ENCODE assay signal across 9 cellular contexts in the genomic region with DNA sequence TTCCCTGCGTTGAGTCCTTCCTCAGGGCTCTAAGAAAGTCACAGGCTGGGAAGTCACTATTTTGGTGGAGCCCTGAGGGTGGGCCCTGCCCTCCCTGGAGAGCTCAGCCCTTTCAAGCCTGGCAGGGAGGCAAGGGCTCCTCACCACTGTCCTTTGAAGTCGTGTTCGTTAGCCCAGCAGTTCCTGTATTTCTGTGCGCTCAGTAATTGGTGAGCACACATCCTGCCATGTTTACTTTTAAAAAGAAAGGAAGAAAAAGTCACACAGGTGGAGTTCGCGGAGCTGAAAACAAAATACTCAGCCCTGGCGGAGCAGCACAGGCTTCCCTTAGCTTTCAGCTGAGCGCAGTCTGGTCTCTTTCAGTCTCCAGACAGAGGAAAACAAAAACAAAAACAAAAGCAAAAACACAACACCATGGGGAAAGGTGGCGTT. TPM values are rescaled to one million over a fixed set of nuclear protein-coding genes. Genes with fewer than 3 reads are reported as not detected.
DNase-seq lines count a peak whose midpoint lies in the region; ATAC-seq and TF ChIP-seq lines count a peak whose summit lies in the region.
"Had no signal": no experiment of that assay in that cellular context is flagged by ENCODE, and none has a peak within 500 bp of the region (broad histone marks: within the 10 kb centered on the region; RNA-seq: fewer than 3 reads in every experiment).

No MANE protein-coding gene starts in this region.

- no peak overlapping the region for H3K9ac ChIP-seq in smooth muscle cell (ENCODE audit: low read depth)
- no peak overlapping the region for H3K9ac ChIP-seq in Karpas-422 (ENCODE audit: low read length)

- no peaks in the 10 kb centered on the region for H3K9me2 ChIP-seq in Karpas-422 (replicated peaks; ENCODE audit: insufficient read depth, low read length)

- H3K9me3 ChIP-seq in neutrophil (no peaks in the 10 kb centered on the region), smooth muscle cell (replicated peaks; ENCODE audit: low read depth) (no peaks in the 10 kb centered on the region), Karpas-422 (ENCODE audit: low read length) (no peaks in the 10 kb centered on the region)

- H2AFZ ChIP-seq in smooth muscle cell (ENCODE audit: low read depth) = no peak overlapping the region
- no peak overlapping the region for H2AFZ ChIP-seq in Karpas-422 (ENCODE audit: low read length)
- H2AFZ ChIP-seq: PC-9 had no signal

- H3K4me2 ChIP-seq in smooth muscle cell = no peak overlapping the region
- no peak overlapping the region for H3K4me2 ChIP-seq in Karpas-422 (ENCODE audit: low read depth, low read length, poor library complexity, severe bottlenecking)
- H3K4me2 ChIP-seq: PC-9 had no signal

- CTCF ChIA-PET in activated naive CD4-positive, alpha-beta T cell treated with anti-CD3 and anti-CD28 coated beads, Interleukin-2, amount 10 ng/mL, durations not matched to agents 7 days and 5 days (lab: Charles Lee) = interaction anchor here (1.0 to 2.8 kb wide), 12 partner anchors 11 to 123 kb away, joined by 3 to 20 read pairs (median 5); no protein-coding TSS in a partner anchor

- peak overlapping the region; percentile 100 for H3K27ac Mint-ChIP-seq in activated naive CD4-positive, alpha-beta T cell treated with anti-CD3 and anti-CD28 coated beads, Interleukin-2, amount 10 ng/mL, durations not matched to agents 7 days and 5 days

- H3K27me3 ChIP-seq in neutrophil (no peaks in the 10 kb centered on the region), smooth muscle cell (ENCODE audit: low read depth) (no peaks in the 10 kb centered on the region), Karpas-422 (ENCODE audit: low read length) (no peaks in the 10 kb centered on the region)

- WGBS in smooth muscle cell (ENCODE audit: low lambda C conversion rate) = 58% methylated on average over 9 of the region's 9 CpGs

- no peaks in the 10 kb centered on the region for H3K36me3 ChIP-seq in neutrophil
- H3K36me3 ChIP-seq in smooth muscle cell (ENCODE audit: low read depth) = no peaks in the 10 kb centered on the region
- no peaks in the 10 kb centered on the region for H3K36me3 ChIP-seq in Karpas-422 (ENCODE audit: insufficient read depth, low read length)

- H3K79me2 ChIP-seq in smooth muscle cell (ENCODE audit: low read depth) (no peaks in the 10 kb centered on the region), Karpas-422 (ENCODE audit: low read length) (no peaks in the 10 kb centered on the region)

- H3K9me3 Mint-ChIP-seq in activated naive CD4-positive, alpha-beta T cell treated with anti-CD3 and anti-CD28 coated beads, Interleukin-2, amount 10 ng/mL, durations not matched to agents 7 days and 5 days = peaks cover 3% of the 10 kb centered on the region

- ATAC-seq in GM19035 (IDR thresholded peaks at IDR 0.05; ENCODE audit: unreplicated experiment) (peak; percentile 44), HG03521 (IDR thresholded peaks at IDR 0.05; ENCODE audit: unreplicated experiment) (no peak), HG02884 (IDR thresholded peaks at IDR 0.05; ENCODE audit: unreplicated experiment) (no peak)

- peak overlapping the region; percentile 68 for H3K27ac ChIP-seq in neutrophil
- H3K27ac ChIP-seq in smooth muscle cell (ENCODE audit: low read depth) = no peak overlapping the region
- no peak overlapping the region for H3K27ac ChIP-seq in Karpas-422 (ENCODE audit: low read length)
- H3K27ac ChIP-seq: PC-9 had no signal

- H3F3A ChIP-seq in smooth muscle cell (ENCODE audit: low read depth) = no peaks in the 10 kb centered on the region

- H3K4me3 Mint-ChIP-seq in activated naive CD4-positive, alpha-beta T cell treated with anti-CD3 and anti-CD28 coated beads, Interleukin-2, amount 10 ng/mL, durations not matched to agents 7 days and 5 days = peak overlapping the region; percentile 77

- DNase-seq in T follicular helper cell (ENCODE audit: low read depth) (peak; percentile 44), smooth muscle cell (lab: John Stamatoyannopoulos, UW; ENCODE audit: unreplicated experiment) (no peak), Karpas-422 (no peak)
- peak; percentile 78 for DNase-seq in activated naive CD4-positive, alpha-beta T cell treated with anti-CD3 and anti-CD28 coated beads, Interleukin-2, amount 10 ng/mL, durations not matched to agents 7 days and 5 days
- DNase-seq: PC-9 had no signal

- H4K20me1 ChIP-seq in smooth muscle cell (ENCODE audit: low read depth) (no peaks in the 10 kb centered on the region), Karpas-422 (ENCODE audit: insufficient read depth, low read depth, low read length) (no peaks in the 10 kb centered on the region)

- no peak for TF ChIP-seq CTCF in neutrophil (IDR thresholded peaks at IDR 0.05)
- TF ChIP-seq CTCF in smooth muscle cell (IDR thresholded peaks at IDR 0.05; ENCODE audit: borderline replicate concordance, insufficient read depth, poor library complexity, severe bottlenecking) = no peak

- H3K4me3 ChIP-seq in neutrophil (ENCODE audit: low read depth in 1 of 2, low read length in 1 of 2) = peak overlapping the region; percentile 37 to 51
- no peak overlapping the region for H3K4me3 ChIP-seq in smooth muscle cell
- H3K4me3 ChIP-seq in Karpas-422 (ENCODE audit: low read length) = no peak overlapping the region
- H3K4me3 ChIP-seq: PC-9 had no signal

- H3K36me3 Mint-ChIP-seq in activated naive CD4-positive, alpha-beta T cell treated with anti-CD3 and anti-CD28 coated beads, Interleukin-2, amount 10 ng/mL, durations not matched to agents 7 days and 5 days = peaks cover 38% of the 10 kb centered on the region

- H3K27me3 Mint-ChIP-seq in activated naive CD4-positive, alpha-beta T cell treated with anti-CD3 and anti-CD28 coated beads, Interleukin-2, amount 10 ng/mL, durations not matched to agents 7 days and 5 days = no peaks in the 10 kb centered on the region

- H3K4me1 ChIP-seq in neutrophil (ENCODE audit: control insufficient read depth in 1 of 2, insufficient read depth in 1 of 2, low read depth in 1 of 2, low read length in 1 of 2) (peaks cover 24 to 29% of the 10 kb centered on the region in 2 experiments), smooth muscle cell (ENCODE audit: low read depth) (peaks cover 6% of the 10 kb centered on the region), Karpas-422 (ENCODE audit: low read length) (no peaks in the 10 kb centered on the region)

- peaks cover 81% of the 10 kb centered on the region for H3K4me1 Mint-ChIP-seq in activated naive CD4-positive, alpha-beta T cell treated with anti-CD3 and anti-CD28 coated beads, Interleukin-2, amount 10 ng/mL, durations not matched to agents 7 days and 5 days

RNA-seq across cellular contexts. Expression of a gene that starts 37.1 kb away (rescaled TPM):
- total RNA-seq in smooth muscle cell = 0.09 and 0.27 TPM in 2 replicates
- polyA plus RNA-seq in smooth muscle cell = 0.38 and 0.56 TPM in 2 replicates
- total RNA-seq in Karpas-422 (2014; rRNA removed; shearing (Covaris generic); ENCODE audit: low replicate concordance) = not detected in 2 replicates

Comparison
In these comparisons a context has a peak if more than half of its experiments do, and no peak if none do; other contexts are left out.
1. DNase-seq: peak in T follicular helper cell (single experiment) and activated naive CD4-positive, alpha-beta T cell treated with anti-CD3 and anti-CD28 coated beads, Interleukin-2, amount 10 ng/mL, durations not matched to agents 7 days and 5 days (single experiment); none in smooth muscle cell (single experiment) and Karpas-422 (single experiment).
2. H3K4me3 ChIP-seq: peak in neutrophil (2 of 2); none in smooth muscle cell (single experiment) and Karpas-422 (single experiment).